1 cellular context compared by ENCODE assay signal in genomic region chr16:72093448-72094265, GRCh38.
TF ChIP-seq lines count a peak whose summit lies in the region.

DHX38 (plus strand) TSS chr16:72093847; CDS start chr16:72096158, 2,311 bp downstream.
TXNL4B (minus strand) TSS chr16:72093620; CDS start chr16:72090749, 2,871 bp downstream.

TF ChIP-seq in H1, 55 proteins besides CTCF, POLR2A, EP300 and RAD21 (continued from another document):
- peak; percentile 90 for TF ChIP-seq CREB1 (IDR thresholded peaks at IDR 0.05)
- peak; percentile 28; the same call in 1 of the 2 replicates for TF ChIP-seq SIX5 (IDR thresholded peaks at IDR 0.05; ENCODE audit: low read depth, low read length)
- TF ChIP-seq HDAC6 (IDR thresholded peaks at IDR 0.05; ENCODE audit: low read depth, low read length), result no peak
- TF ChIP-seq CHD2 (IDR thresholded peaks at IDR 0.05; ENCODE audit: low read length), result no peak
- peak; percentile 39 for TF ChIP-seq ASH2L (IDR thresholded peaks at IDR 0.05; ENCODE audit: low read length)
- no peak for TF ChIP-seq SIRT6 (IDR thresholded peaks at IDR 0.05; ENCODE audit: low read length)
- TF ChIP-seq ZNF274 (IDR thresholded peaks at IDR 0.05; ENCODE audit: borderline replicate concordance, extremely low read depth, low read length), result no peak
- TF ChIP-seq TCF12 (IDR thresholded peaks at IDR 0.05; ENCODE audit: low read depth, low read length), result 0 out of 2 replicates have a peak, but pooled peaks have one; percentile 6
- peak; percentile 34 for TF ChIP-seq NANOG (IDR thresholded peaks at IDR 0.05; ENCODE audit: insufficient read depth, low read depth, low read length, poor library complexity, severe bottlenecking)
- peak; percentile 64; the same call in 1 of the 2 replicates for TF ChIP-seq KDM5A (IDR thresholded peaks at IDR 0.05; ENCODE audit: low read length)
- no peak for TF ChIP-seq POU5F1 (IDR thresholded peaks at IDR 0.05; ENCODE audit: low read depth, low read length)
- peak; percentile 84; the same call in 1 of the 2 replicates for TF ChIP-seq SP1 (IDR thresholded peaks at IDR 0.05; ENCODE audit: low read depth, low read length)
- no peak for TF ChIP-seq CBX8 (IDR thresholded peaks at IDR 0.05; ENCODE audit: borderline replicate concordance, low read depth, low read length)
- peak; percentile 87 for TF ChIP-seq POLR2AphosphoS5 (IDR thresholded peaks at IDR 0.05; ENCODE audit: low read depth, low read length)
- peak; percentile 74 for TF ChIP-seq SP2 (IDR thresholded peaks at IDR 0.05; ENCODE audit: low read length)
- TF ChIP-seq RBBP5 (IDR thresholded peaks at IDR 0.05; ENCODE audit: borderline replicate concordance, low read depth, low read length), result peak; percentile 39; the same call in 1 of the 2 replicates
- TF ChIP-seq CHD1 (IDR thresholded peaks at IDR 0.05; ENCODE audit: low read depth, low read length), result no peak
- no peak for TF ChIP-seq JUND (IDR thresholded peaks at IDR 0.05; ENCODE audit: low read length)
- TF ChIP-seq KDM4A (IDR thresholded peaks at IDR 0.05; ENCODE audit: low read depth, low read length, severe bottlenecking), result peak; percentile 54
- TF ChIP-seq TBP (IDR thresholded peaks at IDR 0.05; ENCODE audit: low read depth, low read length), result peak; percentile 89
- TF ChIP-seq RFX5 (IDR thresholded peaks at IDR 0.05; ENCODE audit: borderline replicate concordance, low read depth, low read length), result no peak
- TF ChIP-seq EZH2 (IDR thresholded peaks at IDR 0.05; ENCODE audit: low read depth, low read length, severe bottlenecking), result no peak
- TF ChIP-seq FOSL1 (IDR thresholded peaks at IDR 0.05; ENCODE audit: insufficient read depth, low read depth, low read length), result no peak
- TF ChIP-seq ATF2 (IDR thresholded peaks at IDR 0.05; ENCODE audit: low read length), result peak; percentile 56; the same call in 1 of the 2 replicates
- no peak for TF ChIP-seq JUN (IDR thresholded peaks at IDR 0.05; ENCODE audit: low read depth, low read length)
- TF ChIP-seq CBX5 (IDR thresholded peaks at IDR 0.05; ENCODE audit: low read depth, low read length), result no peak
- peak; percentile 92 for TF ChIP-seq PHF8 (conservative IDR thresholded peaks at IDR 0.05; ENCODE audit: low read depth, low read length)
- TF ChIP-seq RXRA (IDR thresholded peaks at IDR 0.05; ENCODE audit: insufficient read depth, low read depth, low read length), result no peak
- TF ChIP-seq SIN3A (conservative IDR thresholded peaks at IDR 0.05 in 1 of 2, IDR thresholded peaks at IDR 0.05 in 1 of 2; ENCODE audit: low read depth in 1 of 2, low read length in 2 of 2), result peak; percentile 67; a peak in 2 of 4 replicates
- TF ChIP-seq, protein P1, sequence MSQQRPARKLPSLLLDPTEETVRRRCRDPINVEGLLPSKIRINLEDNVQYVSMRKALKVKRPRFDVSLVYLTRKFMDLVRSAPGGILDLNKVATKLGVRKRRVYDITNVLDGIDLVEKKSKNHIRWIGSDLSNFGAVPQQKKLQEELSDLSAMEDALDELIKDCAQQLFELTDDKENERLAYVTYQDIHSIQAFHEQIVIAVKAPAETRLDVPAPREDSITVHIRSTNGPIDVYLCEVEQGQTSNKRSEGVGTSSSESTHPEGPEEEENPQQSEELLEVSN (IDR thresholded peaks at IDR 0.05), result no peak
